ENCODE assay signal across 21 cellular contexts in the genomic region with DNA sequence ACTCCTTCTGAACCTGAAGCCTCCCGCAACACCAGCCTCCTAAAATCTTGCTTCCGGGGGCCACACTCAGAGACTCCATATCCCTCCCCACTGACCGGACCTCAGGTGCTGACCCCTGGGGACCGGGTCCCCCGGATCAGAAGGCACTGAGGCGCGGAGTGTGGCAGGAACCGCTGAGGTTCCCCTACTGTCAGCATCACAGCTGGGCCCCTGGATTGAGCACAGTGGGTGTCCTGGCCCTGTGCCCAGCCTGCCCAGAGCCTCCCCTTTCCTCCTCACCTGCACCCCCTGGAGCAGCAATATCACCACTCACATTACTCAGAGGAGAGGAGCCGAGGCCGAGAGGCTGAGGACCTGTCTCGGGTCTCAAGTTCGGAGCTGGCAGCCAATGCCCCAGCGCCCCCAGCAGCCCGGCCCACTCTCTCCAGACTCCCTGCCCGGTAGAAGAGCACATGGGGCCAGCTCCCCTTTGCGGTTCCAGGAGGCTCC.
DNase-seq lines count a peak whose midpoint lies in the region; ATAC-seq lines count a peak whose summit lies in the region.
"Had no signal": no experiment of that assay in that cellular context is flagged by ENCODE, and none has a peak within 500 bp of the region (broad histone marks: within the 10 kb centered on the region; RNA-seq: fewer than 3 reads in every experiment).

No MANE protein-coding gene starts in this region.

- H3K9me3 Mint-ChIP-seq in stimulated activated memory B cell treated with anti-CD40 and anti-IgM and Interleukin-4, amounts not matched to agents 10 μg/mL and 1 μg/mL and 100 μg/mL, for 72 hours = peaks cover 7% of the 10 kb centered on the region
- H3K9me3 Mint-ChIP-seq: neural crest cell had no signal

- DNase-seq in NCI-H748 (lab: John Stamatoyannopoulos, UW; ENCODE audit: unreplicated experiment) (peak; percentile 21), NCI-H748 treated with DMSO at 0.1 percent for 48 hours (lab: John Stamatoyannopoulos, UW) (no peak), NCI-H146 treated with DMSO at 0.1 percent for 48 hours (lab: John Stamatoyannopoulos, UW; ENCODE audit: unreplicated experiment) (peak; percentile 40), NCI-H69 (lab: John Stamatoyannopoulos, UW) (peak; percentile 77), ecto neural progenitor cell (ENCODE audit: low spot score) (no peak), GDM1 (lab: John Stamatoyannopoulos, UW) (no peak)
- no peak for DNase-seq in activated CD4-positive, alpha-beta T cell treated with anti-CD3 and anti-CD28 coated beads for 1 hour
- DNase-seq: activated CD4-positive, alpha-beta T cell treated with anti-CD3 and anti-CD28 coated beads for 36 hours; activated effector memory CD4-positive, alpha-beta T cell treated with anti-CD3 and anti-CD28 coated beads, Interleukin-2, amount 50 U/mL, for 16 hours; effector CD8-positive, alpha-beta T cell; EL; esophagus squamous epithelium; NCI-H774; retina; stimulated activated naive CD4-positive, alpha-beta T cell; T1000; thyroid gland had no signal

- H3K36me3 Mint-ChIP-seq in stimulated activated memory B cell treated with anti-CD40 and anti-IgM and Interleukin-4, amounts not matched to agents 10 μg/mL and 1 μg/mL and 100 μg/mL, for 72 hours = no peaks in the 10 kb centered on the region
- H3K36me3 Mint-ChIP-seq: CD14-positive monocyte had no signal

- H3K4me1 Mint-ChIP-seq in stimulated activated memory B cell treated with anti-CD40 and anti-IgM and Interleukin-4, amounts not matched to agents 10 μg/mL and 1 μg/mL and 100 μg/mL, for 72 hours = no peaks in the 10 kb centered on the region
- H3K4me1 Mint-ChIP-seq: activated CD4-positive, alpha-beta T cell treated with anti-CD3 and anti-CD28 coated beads for 36 hours; CD14-positive monocyte; central memory CD8-positive, alpha-beta T cell had no signal

- H3K4me3 Mint-ChIP-seq in stimulated activated memory B cell treated with anti-CD40 and anti-IgM and Interleukin-4, amounts not matched to agents 10 μg/mL and 1 μg/mL and 100 μg/mL, for 72 hours = no peak overlapping the region
- H3K4me3 Mint-ChIP-seq: activated CD4-positive, alpha-beta T cell treated with anti-CD3 and anti-CD28 coated beads for 36 hours; CD14-positive monocyte; central memory CD8-positive, alpha-beta T cell; neural crest cell had no signal

- no peak overlapping the region for H3K27ac Mint-ChIP-seq in stimulated activated memory B cell treated with anti-CD40 and anti-IgM and Interleukin-4, amounts not matched to agents 10 μg/mL and 1 μg/mL and 100 μg/mL, for 72 hours
- H3K27ac Mint-ChIP-seq: activated CD4-positive, alpha-beta T cell treated with anti-CD3 and anti-CD28 coated beads for 36 hours had no signal

- peaks cover 62% of the 10 kb centered on the region for H3K27me3 Mint-ChIP-seq in stimulated activated memory B cell treated with anti-CD40 and anti-IgM and Interleukin-4, amounts not matched to agents 10 μg/mL and 1 μg/mL and 100 μg/mL, for 72 hours

- peak; percentile 35 for ATAC-seq in stimulated activated memory B cell treated with anti-CD40 and anti-IgM and Interleukin-4, amounts not matched to agents 10 μg/mL and 1 μg/mL and 100 μg/mL, for 72 hours
- ATAC-seq: activated CD4-positive, alpha-beta T cell treated with anti-CD3 and anti-CD28 coated beads for 36 hours had no signal

Comparison
In these comparisons a context has a peak if more than half of its experiments do, and no peak if none do; other contexts are left out.
1. DNase-seq: peak in NCI-H748 (single experiment), NCI-H146 treated with DMSO at 0.1 percent for 48 hours (single experiment) and NCI-H69 (single experiment); none in NCI-H748 treated with DMSO at 0.1 percent for 48 hours (single experiment), ecto neural progenitor cell (single experiment), activated CD4-positive, alpha-beta T cell treated with anti-CD3 and anti-CD28 coated beads for 1 hour (single experiment) and GDM1 (single experiment).